8 cellular contexts compared by ENCODE assay signal in genomic region chr7:7640221-7641128, GRCh38. TPM values are rescaled to one million over a fixed set of nuclear protein-coding genes. Genes with fewer than 3 reads are reported as not detected.
DNase-seq lines count a peak whose midpoint lies in the region; ATAC-seq and TF ChIP-seq lines count a peak whose summit lies in the region.

UMAD1 (plus strand) TSS chr7:7640752; CDS start chr7:7673372, 32,620 bp downstream.

- intact Hi-C loops in mammary epithelial cell (cut with micrococcal nuclease), result loop anchor here (2.0 to 5.0 kb wide), 3 partner anchors 74 to 332 kb away; partner anchors contain the start of gene MIOS

- H3K9ac ChIP-seq in mammary epithelial cell (ENCODE audit: insufficient read depth, low read length), result peak within 1 kb of the TSS; percentile 97
- peak within 1 kb of the TSS; percentile 95 for H3K9ac ChIP-seq in iPS-20b (ENCODE audit: low read depth, low read length)

- H3K4me1 ChIP-seq in mammary epithelial cell (ENCODE audit: insufficient read depth, low read length), result peaks cover 7% of the 10 kb centered on the region
- H3K4me1 ChIP-seq in iPS-20b (ENCODE audit: insufficient read depth, low read length), result peaks cover 9% of the 10 kb centered on the region; the same call in 1 of the 2 replicates

- H3K27ac ChIP-seq in WERI-Rb-1, result peak within 1 kb of the TSS; percentile 88
- H3K27ac ChIP-seq in mammary epithelial cell (ENCODE audit: insufficient read depth, low read depth, low read length), result peak within 1 kb of the TSS; percentile 94
- peak within 1 kb of the TSS; percentile 80 for H3K27ac ChIP-seq in iPS-20b (ENCODE audit: low read length)
- H3K27ac ChIP-seq in skin epidermis, result peak within 1 kb of the TSS; percentile 55 to 94 (median 88)

- peak within 1 kb of the TSS; percentile 94 for H3K4me3 ChIP-seq in WERI-Rb-1 (ENCODE audit: low read depth, low read length)
- peak within 1 kb of the TSS; percentile 83 to 97 (median 96) for H3K4me3 ChIP-seq in mammary epithelial cell (replicated peaks in 1 of 3; ENCODE audit: insufficient read depth in 1 of 3, low read depth in 2 of 3, low read length in 3 of 3)
- peak within 1 kb of the TSS; percentile 90 for H3K4me3 ChIP-seq in iPS-20b (ENCODE audit: low read length)
- H3K4me3 ChIP-seq in skin epidermis, result peak within 1 kb of the TSS; percentile 57 to 86 (median 79)

- CTCF ChIA-PET in mammary epithelial cell (lab: Charles Lee; ENCODE audit: low non-redundant PET), result interaction anchor here (0.6 to 1.0 kb wide), 5 partner anchors 41 to 649 kb away, joined by 3 to 6 read pairs (median 5); no protein-coding TSS in a partner anchor

- in situ Hi-C loops in ACHN (cut with HindIII; ENCODE audit: low pct_ligation_motif_present, low pct_unique_long_range_greater_than_20kb, low sequenced_read_pairs) (loop anchor here (25.0 kb wide), 1 partner anchor 572 kb away; no protein-coding TSS in a partner anchor), mammary epithelial cell (cut with MboI; ENCODE audit: low sequenced_read_pairs in 2 of 2) (no loop called here)

- H3K4me2 ChIP-seq in mammary epithelial cell (ENCODE audit: insufficient read depth, low read depth, low read length), result peak within 1 kb of the TSS; percentile 87

- H3K27me3 ChIP-seq in WERI-Rb-1 (ENCODE audit: insufficient read depth, low read depth, severe bottlenecking) (no peaks in the 10 kb centered on the region), mammary epithelial cell (ENCODE audit: insufficient read depth, low read length) (no peaks in the 10 kb centered on the region), iPS-20b (ENCODE audit: insufficient read depth, low read length) (no peaks in the 10 kb centered on the region)

- no peaks in the 10 kb centered on the region for H3K9me3 ChIP-seq in WERI-Rb-1 (ENCODE audit: severe bottlenecking)
- no peaks in the 10 kb centered on the region for H3K9me3 ChIP-seq in mammary epithelial cell (replicated peaks; ENCODE audit: insufficient read depth, low read length)
- H3K9me3 ChIP-seq in iPS-20b (ENCODE audit: insufficient read depth, low read depth, low read length), result no peaks in the 10 kb centered on the region

- TF ChIP-seq CTCF in WERI-Rb-1 (IDR thresholded peaks at IDR 0.05; ENCODE audit: low read depth, low read length), result no peak
- no peak for TF ChIP-seq CTCF in mammary epithelial cell (conservative IDR thresholded peaks at IDR 0.05 in 1 of 2, IDR thresholded peaks at IDR 0.05 in 1 of 2; ENCODE audit: extremely low read depth in 1 of 2, insufficient read depth in 1 of 2, low read depth in 1 of 2, low read length in 2 of 2)

- no TSS peak for BruUV-seq in mammary epithelial cell (replicated peaks; lab: Mats Ljungman, UMichigan)

- H4K20me1 ChIP-seq in mammary epithelial cell (ENCODE audit: insufficient read depth, low read length), result no peaks in the 10 kb centered on the region

- ATAC-seq in GM18873 (IDR thresholded peaks at IDR 0.05; ENCODE audit: low FRiP score, unreplicated experiment) (peak; percentile 98), HG03139 (IDR thresholded peaks at IDR 0.05; ENCODE audit: unreplicated experiment) (peak; percentile 97)

- peak within 1 kb of the TSS; percentile 99 for H2AFZ ChIP-seq in mammary epithelial cell (ENCODE audit: low read depth, low read length)

- WGBS in mammary epithelial cell (ENCODE audit: low coverage, missing lambda C conversion rate), result 2% methylated on average over 37 of the region's 68 CpGs

- H3K79me2 ChIP-seq in mammary epithelial cell (ENCODE audit: insufficient read depth, low read length), result peaks cover 49% of the 10 kb centered on the region

- DNase-seq in ACHN, result peak; percentile 100
- peak; percentile 99 for DNase-seq in NCI-H2227 (lab: John Stamatoyannopoulos, UW; ENCODE audit: unreplicated experiment)
- DNase-seq in WERI-Rb-1, result peak; percentile 99
- peak; percentile 100 for DNase-seq in mammary epithelial cell

- peaks cover 25% of the 10 kb centered on the region for H3K36me3 ChIP-seq in WERI-Rb-1
- peaks cover 10% of the 10 kb centered on the region for H3K36me3 ChIP-seq in mammary epithelial cell (ENCODE audit: insufficient read depth, low read length)
- H3K36me3 ChIP-seq in iPS-20b (ENCODE audit: insufficient read depth, low read depth, low read length), result peaks cover 25% of the 10 kb centered on the region; the same call in 1 of the 2 replicates

- dilution Hi-C loops in mammary epithelial cell (cut with HindIII; ENCODE audit: low sequenced_read_pairs), result no loop called here

RNA-seq across cellular contexts. Expression of gene UMAD1, which starts in this region (rescaled TPM):
- 10 to 100 TPM; 12.0 to 12.7 TPM for total RNA-seq in mammary epithelial cell
- 11.5 TPM for polyA plus RNA-seq in mammary epithelial cell
- 3.1 TPM for polyA minus RNA-seq in mammary epithelial cell

Comparison
In these comparisons a context has a peak if more than half of its experiments do, and no peak if none do; other contexts are left out.
1. Peak in every context shown above with its lines: DNase-seq, ATAC-seq, H3K4me3 ChIP-seq and H3K27ac ChIP-seq.